14 cellular contexts compared by ENCODE assay signal in genomic region chr16:67525176-67525860, GRCh38. TPM values are rescaled to one million over a fixed set of nuclear protein-coding genes. Genes with fewer than 3 reads are reported as not detected.
DNase-seq lines count a peak whose midpoint lies in the region; ATAC-seq, FAIRE-seq and TF ChIP-seq lines count a peak whose summit lies in the region.
"Had no signal": no experiment of that assay in that cellular context is flagged by ENCODE, and none has a peak within 500 bp of the region (broad histone marks: within the 10 kb centered on the region; RNA-seq: fewer than 3 reads in every experiment).

No MANE protein-coding gene starts in this region.

- peaks cover 67% of the 10 kb centered on the region for H3K4me1 Mint-ChIP-seq in stimulated activated memory B cell treated with anti-CD40 and anti-IgM and Interleukin-4, amounts not matched to agents 10 μg/mL and 1 μg/mL and 100 μg/mL, for 72 hours

- H3K4me2 ChIP-seq in GM23248 (ENCODE audit: unreplicated experiment): no peak overlapping the region

- ATAC-seq in stimulated activated memory B cell treated with anti-CD40 and anti-IgM and Interleukin-4, amounts not matched to agents 10 μg/mL and 1 μg/mL and 100 μg/mL, for 72 hours: no peak
- ATAC-seq in HG03039 (IDR thresholded peaks at IDR 0.05; ENCODE audit: unreplicated experiment): no peak
- ATAC-seq in GM18861 (IDR thresholded peaks at IDR 0.05; ENCODE audit: unreplicated experiment): no peak

- FAIRE-seq in GM19239 (lab: Jason Lieb, UNC): no peak

- peaks cover 20% of the 10 kb centered on the region for H3K36me3 Mint-ChIP-seq in stimulated activated memory B cell treated with anti-CD40 and anti-IgM and Interleukin-4, amounts not matched to agents 10 μg/mL and 1 μg/mL and 100 μg/mL, for 72 hours

- no peaks in the 10 kb centered on the region for H3K36me3 ChIP-seq in GM23248 (ENCODE audit: low read depth)

- no peak overlapping the region for H2AFZ ChIP-seq in GM23248

- H3F3A ChIP-seq in GM23248 (ENCODE audit: insufficient read depth): peaks cover 3% of the 10 kb centered on the region; the same call in 1 of the 2 replicates

- H3K27me3 Mint-ChIP-seq in stimulated activated memory B cell treated with anti-CD40 and anti-IgM and Interleukin-4, amounts not matched to agents 10 μg/mL and 1 μg/mL and 100 μg/mL, for 72 hours: no peaks in the 10 kb centered on the region

- H3K4me1 ChIP-seq in GM23248 (ENCODE audit: insufficient read depth): peaks cover 19% of the 10 kb centered on the region

- H3K4me3 ChIP-seq in GM23248: no peak overlapping the region
- H3K4me3 ChIP-seq in epithelial cell of proximal tubule (ENCODE audit: low read depth, low read length): no peak overlapping the region
- H3K4me3 ChIP-seq: skin epidermis had no signal

- no peaks in the 10 kb centered on the region for H3K9me3 ChIP-seq in GM23248 (ENCODE audit: low read depth)

- H3K27ac ChIP-seq in GM23248: no peak overlapping the region
- H3K27ac ChIP-seq: skin epidermis had no signal

- peak; percentile 46 for DNase-seq in GM23248
- DNase-seq in OCI-M1 (lab: John Stamatoyannopoulos, UW): peak; percentile 20
- no peak for DNase-seq in epithelial cell of proximal tubule (ENCODE audit: low read depth)
- DNase-seq in GM19239 (ENCODE audit: insufficient read length, low spot score): no peak
- DNase-seq: kidney glomerular epithelial cell, NCI-H1417, NCI-H526 treated with DMSO at 0.1 percent for 48 hours, nephron progenitor cell, SHP77 had no signal

- peak; percentile 11 for TF ChIP-seq CTCF in epithelial cell of proximal tubule (conservative IDR thresholded peaks at IDR 0.05; ENCODE audit: low read depth, low read length)

- no peak overlapping the region for H3K9ac ChIP-seq in GM23248

- in situ Hi-C loops in GM23248 (cut with MboI): no loop called here

- no peak overlapping the region for H3K4me3 Mint-ChIP-seq in stimulated activated memory B cell treated with anti-CD40 and anti-IgM and Interleukin-4, amounts not matched to agents 10 μg/mL and 1 μg/mL and 100 μg/mL, for 72 hours
- H3K4me3 Mint-ChIP-seq: nephron progenitor cell had no signal

- no peaks in the 10 kb centered on the region for H4K20me1 ChIP-seq in GM23248 (ENCODE audit: insufficient read depth)

- no peaks in the 10 kb centered on the region for H3K9me3 Mint-ChIP-seq in stimulated activated memory B cell treated with anti-CD40 and anti-IgM and Interleukin-4, amounts not matched to agents 10 μg/mL and 1 μg/mL and 100 μg/mL, for 72 hours
- H3K9me3 Mint-ChIP-seq: nephron progenitor cell had no signal

- no peaks in the 10 kb centered on the region for H3K27me3 ChIP-seq in GM23248 (replicated peaks; ENCODE audit: insufficient read depth)

- peaks cover 13% of the 10 kb centered on the region for H3K79me2 ChIP-seq in GM23248 (ENCODE audit: insufficient read depth)

- H3K27ac Mint-ChIP-seq in stimulated activated memory B cell treated with anti-CD40 and anti-IgM and Interleukin-4, amounts not matched to agents 10 μg/mL and 1 μg/mL and 100 μg/mL, for 72 hours: peak overlapping the region; percentile 71
- H3K27ac Mint-ChIP-seq: nephron progenitor cell had no signal

- WGBS in GM23248 (ENCODE audit: low coverage in 1 of 2, low lambda C conversion rate in 2 of 2, missing lambda C conversion rate in 2 of 2), 2 experiments: 76 to 77% methylated on average over 8 to 11 of the region's 11 CpGs

- no peaks in the 10 kb centered on the region for H3K9me2 ChIP-seq in GM23248 (ENCODE audit: insufficient read depth)

RNA-seq across cellular contexts. Expression of gene RIPOR1, which starts 3.3 kb away (rescaled TPM):
- 27.8 and 81.3 TPM in 2 replicates for total RNA-seq in GM23248 (2014; rRNA removed; shearing (Covaris generic))
- 91.6 and 95.0 TPM in 2 replicates for polyA plus RNA-seq in GM23248 (2016; fragmentation: Nextera tagmentation; extraction: Ambion mirVana)
- total RNA-seq in epithelial cell of proximal tubule: 44.5 and 74.9 TPM in 2 replicates

RNA-seq across cellular contexts. Expression of gene CTCF, which starts 37.0 kb away (rescaled TPM):
- 21.9 and 30.7 TPM in 2 replicates for total RNA-seq in GM23248 (2014; rRNA removed; shearing (Covaris generic))
- 19.6 and 19.9 TPM in 2 replicates for polyA plus RNA-seq in GM23248 (2016; fragmentation: Nextera tagmentation; extraction: Ambion mirVana)
- total RNA-seq in epithelial cell of proximal tubule: 25.9 and 32.0 TPM in 2 replicates

RNA-seq across cellular contexts. Expression of gene AGRP, which starts 42.0 kb away (rescaled TPM):
- total RNA-seq in GM23248 (2014; rRNA removed; shearing (Covaris generic)): not detected in 2 replicates
- not detected in 2 replicates for polyA plus RNA-seq in GM23248 (2016; fragmentation: Nextera tagmentation; extraction: Ambion mirVana)
- total RNA-seq in epithelial cell of proximal tubule: not detected in 2 replicates
- total RNA-seq: temporal lobe had no signal

RNA-seq across cellular contexts. Expression of gene ATP6V0D1, which starts 44.4 kb away (rescaled TPM):
- total RNA-seq in GM23248 (2014; rRNA removed; shearing (Covaris generic)): 112 and 166 TPM in 2 replicates
- 135 and 140 TPM in 2 replicates for polyA plus RNA-seq in GM23248 (2016; fragmentation: Nextera tagmentation; extraction: Ambion mirVana)
- 97.9 and 120 TPM in 2 replicates for total RNA-seq in epithelial cell of proximal tubule

Comparison
In these comparisons a context has a peak if more than half of its experiments do, and no peak if none do; other contexts are left out.
1. DNase-seq: peak in GM23248 (single experiment) and OCI-M1 (single experiment); none in epithelial cell of proximal tubule (single experiment) and GM19239 (single experiment).